ENCODE assay signal across 8 cellular contexts in the genomic region with DNA sequence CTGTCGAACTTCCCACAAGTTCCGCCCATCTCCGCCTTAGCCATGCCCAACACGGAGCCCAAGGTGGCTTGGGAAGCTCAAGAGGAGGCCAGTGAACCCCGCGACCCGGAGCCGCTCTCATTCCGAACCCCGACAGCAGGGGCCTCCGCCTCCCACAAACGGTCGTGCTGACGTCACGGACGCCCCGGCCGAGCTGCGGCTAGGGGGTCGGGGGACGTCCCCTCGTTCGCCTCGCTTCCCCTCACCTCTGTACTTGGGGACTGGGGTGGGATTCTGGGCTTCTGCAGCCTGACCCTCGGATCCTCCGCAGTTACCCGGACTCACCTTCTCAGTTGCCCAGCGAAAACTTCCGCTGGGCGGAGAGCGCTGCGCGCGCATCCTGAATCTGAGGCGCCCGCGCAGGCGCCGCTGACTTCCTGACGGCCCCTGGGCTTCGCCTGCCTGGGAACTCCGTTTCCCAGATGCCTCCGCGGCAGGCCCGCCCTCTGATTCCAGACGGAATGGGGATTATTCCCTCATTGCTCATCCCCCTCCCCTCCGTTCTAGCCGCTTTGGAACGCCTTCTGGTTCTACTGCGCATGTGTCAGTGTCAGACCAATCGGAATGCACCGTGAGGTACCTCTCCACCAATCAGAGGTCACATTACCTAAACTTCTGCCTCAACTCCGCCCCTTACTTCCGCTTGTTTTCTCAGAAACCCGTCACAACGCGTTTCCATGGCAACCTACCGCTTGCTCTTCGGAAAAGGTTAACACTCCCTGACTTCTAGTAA. TPM values are rescaled to one million over a fixed set of nuclear protein-coding genes. Genes with fewer than 3 reads are reported as not detected.
DNase-seq lines count a peak whose midpoint lies in the region; ATAC-seq lines count a peak whose summit lies in the region.

TSS of gene VRK3 (minus strand) at position 351 of the 772 bp plus-strand sequence. CDS start 9,210 bp downstream, outside the sequence.

- H3K4me3 ChIP-seq in effector memory CD4-positive, alpha-beta T cell (ENCODE audit: insufficient read depth, low read depth, low read length, poor library complexity, severe bottlenecking): peak within 1 kb of the TSS; percentile 83

- ATAC-seq in GM21360 (IDR thresholded peaks at IDR 0.05; ENCODE audit: unreplicated experiment): peak; percentile 71

- peaks cover 15% of the 10 kb centered on the region for H3K4me1 ChIP-seq in effector memory CD4-positive, alpha-beta T cell (ENCODE audit: control insufficient read depth, insufficient read depth, low read length, poor library complexity, severe bottlenecking)

- no peaks in the 10 kb centered on the region for H3K36me3 ChIP-seq in effector memory CD4-positive, alpha-beta T cell (ENCODE audit: control insufficient read depth, insufficient read depth, low read length)

- DNase-seq in COR-L47 (lab: John Stamatoyannopoulos, UW) (peak; percentile 100), HT1080 (ENCODE audit: low read depth) (peak; percentile 99), NOMO-1 treated with DMSO at 0.1 percent for 48 hours (lab: John Stamatoyannopoulos, UW; ENCODE audit: unreplicated experiment) (peak; percentile 100), lung microvascular endothelial cell (ENCODE audit: low read depth in 2 of 2) (peak; percentile 100)
- peak; percentile 97 to 98 for DNase-seq in activated CD8-positive, alpha-beta memory T cell treated with anti-CD3 and anti-CD28 coated beads for 4 hours (ENCODE audit: low read depth in 2 of 2)
- peak; percentile 99 for DNase-seq in effector memory CD4-positive, alpha-beta T cell
- DNase-seq in stimulated activated CD4-positive, alpha-beta T cell treated with anti-CD3 and anti-CD28 coated beads, TNF-alpha, amount 100 ng/mL, for 48 hours (ENCODE audit: low read depth in 3 of 3): peak; percentile 91 to 98 (median 93)

- H3K27ac ChIP-seq in effector memory CD4-positive, alpha-beta T cell (ENCODE audit: insufficient read depth, low read length, poor library complexity, severe bottlenecking): peak within 1 kb of the TSS; percentile 95

- no peaks in the 10 kb centered on the region for H3K9me3 ChIP-seq in effector memory CD4-positive, alpha-beta T cell (ENCODE audit: control insufficient read depth, low read length)

- no peaks in the 10 kb centered on the region for H3K27me3 ChIP-seq in effector memory CD4-positive, alpha-beta T cell (replicated peaks; ENCODE audit: control insufficient read depth, insufficient read depth, low read length, poor library complexity, severe bottlenecking)

RNA-seq across cellular contexts. Expression of gene VRK3, which starts in this region (rescaled TPM):
- total RNA-seq in HT1080 (2014; rRNA removed; shearing (Covaris generic)): 18.9 and 20.9 TPM in 2 replicates
- 29.7 and 33.7 TPM in 2 replicates for polyA plus RNA-seq in HT1080 (2015; cell fraction: cytosol; rRNA removed)
- 31.1 and 36.0 TPM in 2 replicates for polyA plus RNA-seq in HT1080 (2015; cell fraction: nucleus; rRNA removed)
- total RNA-seq in lung microvascular endothelial cell: 13.7 and 18.3 TPM in 2 replicates

Comparison
In these comparisons a context has a peak if more than half of its experiments do, and no peak if none do; other contexts are left out.
1. Peak in every context shown above with its lines: DNase-seq, ATAC-seq, H3K4me3 ChIP-seq and H3K27ac ChIP-seq.